In genomic region chr2:127508025-127508620, GRCh38 we compare ENCODE assay signal across 1 cellular context.
TF ChIP-seq lines count a peak whose summit lies in the region.

No MANE protein-coding gene starts in this region.

TF ChIP-seq in endothelial cell of umbilical vein, 7 proteins besides CTCF, POLR2A, EP300 and RAD21:
- no peak for TF ChIP-seq FOS (IDR thresholded peaks at IDR 0.05; ENCODE audit: borderline replicate concordance, insufficient read depth, low read length)
- no peak for TF ChIP-seq JUN (IDR thresholded peaks at IDR 0.05; ENCODE audit: borderline replicate concordance, insufficient read depth, insufficient read length, low read depth)
- no peak for TF ChIP-seq MAX (IDR thresholded peaks at IDR 0.05; ENCODE audit: insufficient read depth, insufficient read length)
- TF ChIP-seq MYC (IDR thresholded peaks at IDR 0.05; ENCODE audit: low read depth, low read length): no peak
- no peak for TF ChIP-seq POLR2AphosphoS5 (IDR thresholded peaks at IDR 0.05; ENCODE audit: insufficient read depth, low read depth, low read length)
- TF ChIP-seq GATA2 (IDR thresholded peaks at IDR 0.05; ENCODE audit: insufficient read depth, insufficient read length, low read depth, low read length): no peak
- no peak for TF ChIP-seq EZH2 (IDR thresholded peaks at IDR 0.05; ENCODE audit: borderline replicate concordance, low read depth, low read length, severe bottlenecking)
